2 cellular contexts compared by ENCODE assay signal in genomic region chr16:66374176-66374575, GRCh38.
TF ChIP-seq lines count a peak whose summit lies in the region.

No MANE protein-coding gene starts in this region.

TF ChIP-seq in GM12878, 131 proteins besides CTCF, POLR2A, EP300 and RAD21 (continues in another document):
- no peak for TF ChIP-seq E2F8 (IDR thresholded peaks at IDR 0.05; ENCODE audit: low read depth, partially characterized antibody)
- TF ChIP-seq E2F4 (IDR thresholded peaks at IDR 0.05; ENCODE audit: low read depth, low read length): no peak
- no peak for TF ChIP-seq TAF1 (IDR thresholded peaks at IDR 0.05; ENCODE audit: borderline replicate concordance, low read depth, low read length)
- no peak for TF ChIP-seq ZBTB40 (IDR thresholded peaks at IDR 0.05; ENCODE audit: borderline replicate concordance)
- no peak for TF ChIP-seq SREBF1 (IDR thresholded peaks at IDR 0.05; ENCODE audit: low read length)
- no peak for TF ChIP-seq NR2C1 (IDR thresholded peaks at IDR 0.05)
- TF ChIP-seq IRF5 (IDR thresholded peaks at IDR 0.05; ENCODE audit: borderline replicate concordance): no peak
- TF ChIP-seq ATF3 (IDR thresholded peaks at IDR 0.05; ENCODE audit: borderline replicate concordance, extremely low read depth, low read depth, low read length): no peak
- no peak for TF ChIP-seq JUND (IDR thresholded peaks at IDR 0.05; ENCODE audit: low read depth, low read length)
- no peak for TF ChIP-seq PAX8 (IDR thresholded peaks at IDR 0.05)

TF ChIP-seq in HepG2, 621 proteins besides CTCF, POLR2A, EP300 and RAD21:
- TF ChIP-seq ZNF768 (CRISPR knock-in tag; IDR thresholded peaks at IDR 0.05) (0 out of 2 replicates have a peak, but pooled peaks have one; percentile 28), NR2F6 (IDR thresholded peaks at IDR 0.05) (no peak), NR2F6 (CRISPR knock-in tag; IDR thresholded peaks at IDR 0.05) (no peak), RBFOX2 (IDR thresholded peaks at IDR 0.05; ENCODE audit: low read depth, low read length) (no peak), ZNF556 (CRISPR knock-in tag; IDR thresholded peaks at IDR 0.05; ENCODE audit: borderline replicate concordance) (no peak), ZSCAN31 (CRISPR knock-in tag; IDR thresholded peaks at IDR 0.05; ENCODE audit: low read depth) (no peak)
TF ChIP-seq in HepG2: peak in this region for 1.
